Comparison of ENCODE assay signal across 8 cellular contexts in genomic region chr2:159903404-159904126, GRCh38. TPM values are rescaled to one million over a fixed set of nuclear protein-coding genes. Genes with fewer than 3 reads are reported as not detected.
DNase-seq lines count a peak whose midpoint lies in the region; ATAC-seq and TF ChIP-seq lines count a peak whose summit lies in the region.

No MANE protein-coding gene starts in this region.

- DNase-seq in memory B cell (ENCODE audit: low spot score in 2 of 2) (peak; percentile 51 to 55), ecto neural progenitor cell (ENCODE audit: low spot score) (no peak), HuH-7 (ENCODE audit: low spot score) (no peak)
- peak; percentile 70 for DNase-seq in stimulated activated CD8-positive, alpha-beta memory T cell treated with anti-CD3 and anti-CD28 coated beads, Interleukin-4, amount 100 ng/mL, for 48 hours

- TF ChIP-seq CTCF in brain (conservative IDR thresholded peaks at IDR 0.05), result no peak

- H3K4me3 Mint-ChIP-seq in T-helper 1 cell treated with Interleukin-12 subunit alpha and Interleukin-12 subunit beta and Interleukin-4 antibody, amounts not matched to agents 30 μg/mL and 1 μg/mL, for 36 hours, result peak overlapping the region; percentile 98
- peak overlapping the region; percentile 47 to 81 (median 74) for H3K4me3 Mint-ChIP-seq in brain
- peak overlapping the region; percentile 98 for H3K4me3 Mint-ChIP-seq in memory B cell

- no peaks in the 10 kb centered on the region for H3K9me3 Mint-ChIP-seq in T-helper 1 cell treated with Interleukin-12 subunit alpha and Interleukin-12 subunit beta and Interleukin-4 antibody, amounts not matched to agents 30 μg/mL and 1 μg/mL, for 36 hours
- H3K9me3 Mint-ChIP-seq in brain (peaks cover 0 to 8% (median 0%) of the 10 kb centered on the region in 5 experiments), memory B cell (no peaks in the 10 kb centered on the region)

- no peaks in the 10 kb centered on the region for H3K27me3 Mint-ChIP-seq in T-helper 1 cell treated with Interleukin-12 subunit alpha and Interleukin-12 subunit beta and Interleukin-4 antibody, amounts not matched to agents 30 μg/mL and 1 μg/mL, for 36 hours (ENCODE audit: low read depth)
- H3K27me3 Mint-ChIP-seq in brain (peaks cover 88% of the 10 kb centered on the region), memory B cell (no peaks in the 10 kb centered on the region)

- H3K4me1 Mint-ChIP-seq in T-helper 1 cell treated with Interleukin-12 subunit alpha and Interleukin-12 subunit beta and Interleukin-4 antibody, amounts not matched to agents 30 μg/mL and 1 μg/mL, for 36 hours (ENCODE audit: low read depth), result peaks cover 32% of the 10 kb centered on the region
- peaks cover 8% of the 10 kb centered on the region for H3K4me1 Mint-ChIP-seq in brain
- H3K4me1 Mint-ChIP-seq in memory B cell, result peaks cover 26% of the 10 kb centered on the region

- peaks cover 4% of the 10 kb centered on the region for H3K36me3 Mint-ChIP-seq in T-helper 1 cell treated with Interleukin-12 subunit alpha and Interleukin-12 subunit beta and Interleukin-4 antibody, amounts not matched to agents 30 μg/mL and 1 μg/mL, for 36 hours (ENCODE audit: low read depth)
- H3K36me3 Mint-ChIP-seq in brain (no peaks in the 10 kb centered on the region), memory B cell (no peaks in the 10 kb centered on the region)

- peak overlapping the region; percentile 97 for H3K27ac Mint-ChIP-seq in T-helper 1 cell treated with Interleukin-12 subunit alpha and Interleukin-12 subunit beta and Interleukin-4 antibody, amounts not matched to agents 30 μg/mL and 1 μg/mL, for 36 hours
- H3K27ac Mint-ChIP-seq in brain, result no peak overlapping the region
- peak overlapping the region; percentile 94 for H3K27ac Mint-ChIP-seq in memory B cell

- peak; percentile 17 for ATAC-seq in GM18858 (IDR thresholded peaks at IDR 0.05; ENCODE audit: unreplicated experiment)
- ATAC-seq in HG02973 (IDR thresholded peaks at IDR 0.05; ENCODE audit: unreplicated experiment), result peak; percentile 19
- ATAC-seq in memory B cell (ENCODE audit: low read depth), result peak; percentile 60

RNA-seq across cellular contexts. Expression of gene LY75, which starts 1.0 kb away (rescaled TPM):
- 0.49 TPM for polyA plus RNA-seq in brain (ENCODE audit: insufficient read depth, low read depth, low replicate concordance)

Comparison
In these comparisons a context has a peak if more than half of its experiments do, and no peak if none do; other contexts are left out.
1. H3K27ac Mint-ChIP-seq: peak in T-helper 1 cell treated with Interleukin-12 subunit alpha and Interleukin-12 subunit beta and Interleukin-4 antibody, amounts not matched to agents 30 μg/mL and 1 μg/mL, for 36 hours (single experiment) and memory B cell (single experiment); none in brain (0 of 5).
2. DNase-seq: peak in memory B cell (2 of 2) and stimulated activated CD8-positive, alpha-beta memory T cell treated with anti-CD3 and anti-CD28 coated beads, Interleukin-4, amount 100 ng/mL, for 48 hours (single experiment); none in ecto neural progenitor cell (single experiment) and HuH-7 (single experiment).
3. Peak in every context shown above with its lines, with median percentiles within 50 percentile points of each other: ATAC-seq and H3K4me3 Mint-ChIP-seq.